Comparison of ENCODE assay signal across 17 cellular contexts in genomic region chr2:224666951-224667553, GRCh38. TPM values are rescaled to one million over a fixed set of nuclear protein-coding genes. Genes with fewer than 3 reads are reported as not detected.
A peak's percentile ranks its signal among the peaks of the same experiment; 100 is the strongest.
DNase-seq lines count a peak whose midpoint lies in the region; ATAC-seq and TF ChIP-seq lines count a peak whose summit lies in the region.
"Had no signal": no experiment of that assay in that cellular context is flagged by ENCODE, and none has a peak within 500 bp of the region (broad histone marks: within the 10 kb centered on the region; RNA-seq: fewer than 3 reads in every experiment).

No MANE protein-coding gene starts in this region.

- DNase-seq in GM13976 (ENCODE audit: low spot score) (peak; percentile 61), breast epithelium (ENCODE audit: low spot score in 2 of 2) (no peak), kidney tubule cell (ENCODE audit: low spot score) (no peak), NCI-H510A (lab: John Stamatoyannopoulos, UW) (no peak)
- DNase-seq in activated effector memory CD4-positive, alpha-beta T cell treated with anti-CD3 and anti-CD28 coated beads, Interleukin-2, amount 50 U/mL, for 16 hours, result no peak
- DNase-seq: BE2C, colonic mucosa, gastrocnemius medialis, NCI-H526 treated with DMSO at 0.1 percent for 48 hours, retina had no signal

- in situ Hi-C loops in GM13976 (cut with MboI; ENCODE audit: low sequenced_read_pairs, unreplicated experiment), result no loop called here

- intact Hi-C loops in breast epithelium (cut with DNase I; ENCODE audit: low total_unique reads), result no loop called here

- no peaks in the 10 kb centered on the region for H3K36me3 ChIP-seq in breast epithelium
- H3K36me3 ChIP-seq: BE2C, colonic mucosa, gastrocnemius medialis had no signal

- H3K27ac ChIP-seq in breast epithelium, result no peak overlapping the region
- H3K27ac ChIP-seq: colonic mucosa, gastrocnemius medialis had no signal

- no peaks in the 10 kb centered on the region for H3K27me3 ChIP-seq in breast epithelium
- H3K27me3 ChIP-seq: BE2C, colonic mucosa, gastrocnemius medialis had no signal

- H3K4me1 ChIP-seq in breast epithelium, result no peaks in the 10 kb centered on the region
- H3K4me1 ChIP-seq: BE2C, colonic mucosa, gastrocnemius medialis had no signal

- ATAC-seq in GM19438 (IDR thresholded peaks at IDR 0.05; ENCODE audit: low read depth, unreplicated experiment) (peak; percentile 97), HG02884 (IDR thresholded peaks at IDR 0.05; ENCODE audit: unreplicated experiment) (peak; percentile 98), HG03575 (IDR thresholded peaks at IDR 0.05; ENCODE audit: extremely low read depth, insufficient number of reproducible peaks, low FRiP score, unreplicated experiment) (peak; percentile 97)
- ATAC-seq: gastrocnemius medialis had no signal

- H3K9me3 ChIP-seq in breast epithelium, result peaks cover 3 to 7% of the 10 kb centered on the region in 2 donors
- H3K9me3 ChIP-seq: BE2C, colonic mucosa, gastrocnemius medialis had no signal

- no peak for TF ChIP-seq POLR2A in breast epithelium (IDR thresholded peaks at IDR 0.05)

- H3K4me3 ChIP-seq in breast epithelium, result no peak overlapping the region
- H3K4me3 ChIP-seq: colonic mucosa, gastrocnemius medialis had no signal

- TF ChIP-seq CTCF in GM13976 (IDR thresholded peaks at IDR 0.05; ENCODE audit: borderline replicate concordance, control extremely low read depth, extremely low read depth, insufficient read depth, missing control alignments) (no peak), breast epithelium (IDR thresholded peaks at IDR 0.05) (no peak)

RNA-seq across cellular contexts. Expression of gene CCDC195, which starts 49.1 kb away (rescaled TPM):
- total RNA-seq in breast epithelium, result not detected
- total RNA-seq: activated T-helper 1 cell treated with anti-CD3 and anti-CD28 coated beads, Interleukin-12 subunit alpha, Interleukin-12 subunit beta, Interleukin-2, Interleukin-4 antibody, amounts not matched to agents 30 ng/mL and 10 ng/mL and 1 ng/mL, durations not matched to agents 14 hours and 24 hours and 36 hours; colonic mucosa; gastrocnemius medialis; LHCN-M2; mesenteric fat pad; T-helper 2 cell treated with Interferon-gamma antibody and Interleukin-4, amounts not matched to agents 100 ng/mL and 5 ng/mL, for 36 hours had no signal
